1 cellular context compared by ENCODE assay signal in genomic region chr7:36943591-36944430, GRCh38.
A peak's percentile ranks its signal among the peaks of the same experiment; 100 is the strongest.
TF ChIP-seq lines count a peak whose summit lies in the region.

No MANE protein-coding gene starts in this region.

TF ChIP-seq in GM12878, 131 proteins besides CTCF, POLR2A, EP300 and RAD21 (continued from another document):
- TF ChIP-seq TCF3 (IDR thresholded peaks at IDR 0.05; ENCODE audit: borderline replicate concordance, insufficient read depth, low read depth, low read length), result peak; percentile 59; the same call in 1 of the 2 replicates
- TF ChIP-seq YY1 (IDR thresholded peaks at IDR 0.05; ENCODE audit: low read depth, low read length), result no peak
- no peak for TF ChIP-seq TCF12 (IDR thresholded peaks at IDR 0.05; ENCODE audit: low read depth, low read length)
- peak; percentile 50; the same call in 1 of the 2 replicates for TF ChIP-seq DPF2 (IDR thresholded peaks at IDR 0.05)
- TF ChIP-seq ZSCAN29 (IDR thresholded peaks at IDR 0.05), result no peak
- peak; percentile 68 to 77 for TF ChIP-seq IKZF2 (IDR thresholded peaks at IDR 0.05)
TF ChIP-seq in GM12878: peak in this region for 11.
